In the genomic region with DNA sequence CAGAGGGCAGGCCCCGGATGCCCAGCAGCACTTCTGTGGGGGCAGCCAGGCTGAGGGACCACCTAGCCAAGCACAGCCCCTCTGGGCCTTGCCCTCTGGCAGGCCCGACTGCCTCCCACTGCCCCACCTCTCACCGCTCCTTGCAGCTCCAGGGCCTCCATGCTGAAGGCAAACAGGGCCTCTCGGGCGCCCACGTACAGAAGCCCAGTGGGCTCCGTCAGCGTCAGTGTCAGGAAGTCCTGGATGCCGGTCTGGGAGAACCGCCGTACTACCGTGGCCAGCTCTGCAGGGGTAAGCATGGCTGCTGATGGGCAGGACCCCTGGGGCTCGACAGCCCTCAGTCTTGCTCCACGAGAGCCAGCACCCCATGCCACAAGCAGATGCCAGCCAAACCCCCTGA, we compare ENCODE assay signal across 1 cellular context.
TF ChIP-seq lines count a peak whose summit lies in the region.

No MANE protein-coding gene starts in this region.

TF ChIP-seq in endothelial cell of umbilical vein, 7 proteins besides CTCF, POLR2A, EP300 and RAD21:
- TF ChIP-seq, protein P1, sequence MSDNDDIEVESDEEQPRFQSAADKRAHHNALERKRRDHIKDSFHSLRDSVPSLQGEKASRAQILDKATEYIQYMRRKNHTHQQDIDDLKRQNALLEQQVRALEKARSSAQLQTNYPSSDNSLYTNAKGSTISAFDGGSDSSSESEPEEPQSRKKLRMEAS (IDR thresholded peaks at IDR 0.05; ENCODE audit: insufficient read depth, insufficient read length) = no peak
- TF ChIP-seq JUN (IDR thresholded peaks at IDR 0.05; ENCODE audit: borderline replicate concordance, insufficient read depth, insufficient read length, low read depth) = no peak
- TF ChIP-seq POLR2AphosphoS5 (IDR thresholded peaks at IDR 0.05; ENCODE audit: insufficient read depth, low read depth, low read length) = no peak
- TF ChIP-seq MYC (IDR thresholded peaks at IDR 0.05; ENCODE audit: low read depth, low read length) = no peak
- no peak for TF ChIP-seq GATA2 (IDR thresholded peaks at IDR 0.05; ENCODE audit: insufficient read depth, insufficient read length, low read depth, low read length)
- no peak for TF ChIP-seq EZH2 (IDR thresholded peaks at IDR 0.05; ENCODE audit: borderline replicate concordance, low read depth, low read length, severe bottlenecking)
- TF ChIP-seq FOS (IDR thresholded peaks at IDR 0.05; ENCODE audit: borderline replicate concordance, insufficient read depth, low read length) = no peak
